In genomic region chr17:2624292-2624731, GRCh38 we compare ENCODE assay signal across 15 cellular contexts. TPM values are rescaled to one million over a fixed set of nuclear protein-coding genes. Genes with fewer than 3 reads are reported as not detected.
DNase-seq lines count a peak whose midpoint lies in the region; FAIRE-seq and TF ChIP-seq lines count a peak whose summit lies in the region.
"Had no signal": no experiment of that assay in that cellular context is flagged by ENCODE, and none has a peak within 500 bp of the region (broad histone marks: within the 10 kb centered on the region; RNA-seq: fewer than 3 reads in every experiment).

No MANE protein-coding gene starts in this region.

- H3K9me3 Mint-ChIP-seq in type B pancreatic cell, result peaks cover 5% of the 10 kb centered on the region

- H3K27ac Mint-ChIP-seq in type B pancreatic cell, result no peak overlapping the region
- H3K27ac Mint-ChIP-seq: activated T-helper 2 cell treated with anti-CD3 and anti-CD28 coated beads, Interferon-gamma antibody, Interleukin-2, Interleukin-4, amounts not matched to agents 10 μg/mL and 5 μg/mL and 100 μg/mL, durations not matched to agents 14 hours and 24 hours and 36 hours had no signal

- H3K27me3 ChIP-seq in A673 (replicated peaks; ENCODE audit: insufficient read depth, low read depth, low read length, poor library complexity), result no peaks in the 10 kb centered on the region
- H3K27me3 ChIP-seq: colonic mucosa had no signal

- peak; percentile 84 for DNase-seq in A673 (ENCODE audit: low spot score)
- DNase-seq in GM12891 (ENCODE audit: insufficient read length, low spot score), result no peak
- peak; percentile 91 for DNase-seq in SIG-M5 treated with dmso at 0.1 percent for 504 hours (lab: John Stamatoyannopoulos, UW; ENCODE audit: unreplicated experiment)
- peak; percentile 30 for DNase-seq in iPS DF 19.7 (ENCODE audit: low read depth, low spot score)
- DNase-seq in type B pancreatic cell (ENCODE audit: extremely low spot score, unreplicated experiment), result no peak
- no peak for DNase-seq in NCI-H524 (lab: John Stamatoyannopoulos, UW)
- no peak for DNase-seq in NCI-H2081 (lab: John Stamatoyannopoulos, UW)
- DNase-seq in activated T-cell treated with anti-CD3 and anti-CD28 coated beads for 4 hours, result no peak
- DNase-seq: colonic mucosa; left ventricle myocardium inferior; NCI-H2081 treated with DMSO at 0.1 percent for 48 hours; posterior cingulate gyrus; stimulated activated naive CD8-positive, alpha-beta T cell treated with anti-CD3 and anti-CD28 coated beads, Interleukin-15, Interleukin-2, amounts not matched to agents 100 U/mL and 50 U/mL, for 24 hours had no signal

- H3K4me3 ChIP-seq in A673 (ENCODE audit: low read depth, low read length, poor library complexity, severe bottlenecking), result no peak overlapping the region
- H3K4me3 ChIP-seq: colonic mucosa, left ventricle myocardium inferior had no signal

- H3K36me3 ChIP-seq in A673 (ENCODE audit: insufficient read depth, low read length, poor library complexity, severe bottlenecking), result no peaks in the 10 kb centered on the region
- H3K36me3 ChIP-seq: colonic mucosa had no signal

- POLR2A ChIA-PET in A673 (lab: Charles Lee; ENCODE audit: low non-redundant PET), result no interaction called here

- H3K27ac ChIP-seq in A673 (ENCODE audit: low read depth, low read length, poor library complexity, severe bottlenecking), result peak overlapping the region; percentile 63
- H3K27ac ChIP-seq: colonic mucosa, left ventricle myocardium inferior, VCaP had no signal

- no peak overlapping the region for H3K4me3 Mint-ChIP-seq in type B pancreatic cell

- no peak for TF ChIP-seq POLR2A in GM12891 (IDR thresholded peaks at IDR 0.05; ENCODE audit: low read depth, low read length)

- H3K36me3 Mint-ChIP-seq in type B pancreatic cell, result peaks cover 30% of the 10 kb centered on the region

- H3K4me1 Mint-ChIP-seq in type B pancreatic cell (ENCODE audit: unreplicated experiment), result peaks cover 14% of the 10 kb centered on the region

- CTCF ChIA-PET in A673 (lab: Charles Lee), result no interaction called here

- H3K9me3 ChIP-seq in A673 (ENCODE audit: low read depth, low read length, poor library complexity, severe bottlenecking), result no peaks in the 10 kb centered on the region
- H3K9me3 ChIP-seq: colonic mucosa had no signal

- no TSS peak for BruUV-seq in A673 (replicated peaks; lab: Mats Ljungman, UMichigan)

- no peaks in the 10 kb centered on the region for H3K27me3 Mint-ChIP-seq in type B pancreatic cell

- TF ChIP-seq CTCF in A673 (conservative IDR thresholded peaks at IDR 0.05; ENCODE audit: low read depth, low read length) (no peak), type B pancreatic cell (conservative IDR thresholded peaks at IDR 0.05) (no peak)

- peak; percentile 87 for FAIRE-seq in GM12891 (lab: Jason Lieb, UNC)

- intact Hi-C loops in A673 (cut with micrococcal nuclease; ENCODE audit: unreplicated experiment), result no loop called here

- peaks cover 19% of the 10 kb centered on the region for H3K4me1 ChIP-seq in A673 (ENCODE audit: insufficient read depth, low read length, poor library complexity, severe bottlenecking)

TF ChIP-seq in GM12891, 5 proteins besides CTCF, POLR2A, EP300 and RAD21:
- peak; percentile 75 for TF ChIP-seq SPI1 (IDR thresholded peaks at IDR 0.05; ENCODE audit: low read depth, low read length)
- TF ChIP-seq POU2F2 (IDR thresholded peaks at IDR 0.05; ENCODE audit: low read depth, low read length), result no peak
- peak; percentile 45; the same call in 1 of the 2 replicates for TF ChIP-seq POLR2AphosphoS5 (IDR thresholded peaks at IDR 0.05; ENCODE audit: low read depth, low read length)

RNA-seq across cellular contexts. Expression of gene PAFAH1B1, which starts 30.9 kb away (rescaled TPM):
- total RNA-seq in A673 (2021), result 210 and 212 TPM in 2 replicates
- polyA plus RNA-seq in GM12891 (2012; ENCODE audit: low read depth, missing spikeins), result 49.2 TPM
- total RNA-seq in type B pancreatic cell (ENCODE audit: low replicate concordance), result 120 and 126 TPM in 2 replicates

Comparison
In these comparisons a context has a peak if more than half of its experiments do, and no peak if none do; other contexts are left out.
1. DNase-seq: peak in A673 (single experiment), SIG-M5 treated with dmso at 0.1 percent for 504 hours (single experiment) and iPS DF 19.7 (single experiment); none in GM12891 (single experiment), type B pancreatic cell (single experiment), NCI-H524 (0 of 2), NCI-H2081 (0 of 2) and activated T-cell treated with anti-CD3 and anti-CD28 coated beads for 4 hours (single experiment).